ENCODE assay signal across 13 cellular contexts in the genomic region with DNA sequence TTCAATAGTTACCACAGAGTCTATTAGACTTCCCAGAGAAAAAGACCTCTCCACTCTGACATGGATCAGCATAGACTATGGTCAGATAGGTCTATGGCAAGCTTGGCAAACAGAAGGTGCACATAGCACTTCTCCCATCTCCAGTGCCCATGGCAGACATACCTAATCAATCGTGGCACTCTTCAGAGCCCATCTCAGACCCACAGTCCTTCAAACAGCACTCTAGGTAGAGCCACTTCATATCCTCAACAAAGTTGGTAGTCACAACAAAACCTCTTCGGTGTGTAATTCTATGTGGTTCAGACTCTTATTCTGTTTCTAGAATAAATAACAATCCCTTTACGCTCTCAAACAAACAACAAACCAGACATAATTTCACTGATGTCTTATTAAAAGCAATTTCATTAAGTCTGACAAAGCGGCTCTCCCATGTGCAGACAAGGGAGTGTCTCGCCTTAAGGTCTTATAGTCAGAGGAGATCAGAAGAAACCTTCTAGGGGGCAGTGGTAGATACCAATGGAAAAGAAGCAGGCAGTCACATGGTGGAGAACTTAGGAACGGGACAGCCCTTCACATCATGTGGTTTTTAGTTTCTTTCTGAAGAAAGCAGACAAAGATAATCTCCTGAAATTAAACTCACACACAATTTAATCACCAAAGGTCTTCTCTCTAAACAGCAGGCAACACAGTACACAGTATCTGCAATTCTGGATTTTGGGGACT.
A peak's percentile ranks its signal among the peaks of the same experiment; 100 is the strongest.
DNase-seq lines count a peak whose midpoint lies in the region; ATAC-seq, FAIRE-seq and TF ChIP-seq lines count a peak whose summit lies in the region.
"Had no signal": no experiment of that assay in that cellular context is flagged by ENCODE, and none has a peak within 500 bp of the region (broad histone marks: within the 10 kb centered on the region; RNA-seq: fewer than 3 reads in every experiment).

No MANE protein-coding gene starts in this region.

- no peak overlapping the region for H3K9ac ChIP-seq in K562 (ENCODE audit: insufficient read depth in 1 of 2, low read depth in 2 of 2, low read length in 2 of 2)

- H3K36me3 ChIP-seq in K562 (ENCODE audit: control insufficient read depth, insufficient read depth, low read length): peaks cover 12% of the 10 kb centered on the region; the same call in 2 of the 3 replicates
- peaks cover 3 to 13% (median 10%) of the 10 kb centered on the region in 3 experiments for H3K36me3 ChIP-seq in naive thymus-derived CD4-positive, alpha-beta T cell (ENCODE audit: control insufficient read depth in 2 of 3, insufficient read depth in 3 of 3, low read length in 3 of 3)
- H3K36me3 ChIP-seq: colonic mucosa, neutrophil had no signal

- peaks cover 0 to 6% of the 10 kb centered on the region in 2 experiments; a peak in 3 of 5 replicates for H3K4me1 ChIP-seq in K562 (replicated peaks in 1 of 2; ENCODE audit: control insufficient read depth in 2 of 2, insufficient read depth in 2 of 2, low read length in 2 of 2)
- peaks cover 35 to 54% of the 10 kb centered on the region in 2 donors for H3K4me1 ChIP-seq in naive thymus-derived CD4-positive, alpha-beta T cell (ENCODE audit: control insufficient read depth in 2 of 2, insufficient read depth in 2 of 2, low read length in 2 of 2)
- H3K4me1 ChIP-seq: colonic mucosa had no signal

- DNase-seq in ACHN: peak; percentile 33
- DNase-seq in HFFc6: no peak
- DNase-seq in K562 (ENCODE audit: extremely low read depth in 1 of 4, low spot score in 3 of 4): peak in 2 of 4 experiments; percentile 17 to 46
- no peak for DNase-seq in naive thymus-derived CD4-positive, alpha-beta T cell
- no peak for DNase-seq in putamen (ENCODE audit: low spot score)
- no peak for DNase-seq in occipital lobe (lab: John Stamatoyannopoulos, UW)
- DNase-seq in hippocampal formation (lab: John Stamatoyannopoulos, UW): no peak
- no peak for DNase-seq in cardiac septum (ENCODE audit: low spot score)
- DNase-seq: colonic mucosa; NCI-H1092; stimulated activated CD4-positive, alpha-beta T cell treated with anti-CD3 and anti-CD28 coated beads, Interleukin-15, amount 100 ng/mL, for 24 hours had no signal

- peak overlapping the region; percentile 99 for H3K27ac Mint-ChIP-seq in HFFc6
- H3K27ac Mint-ChIP-seq in naive thymus-derived CD4-positive, alpha-beta T cell: peak overlapping the region in 8 of 9 donors; percentile 71 to 93 (median 80)

- no peaks in the 10 kb centered on the region for H4K20me1 ChIP-seq in K562 (replicated peaks; ENCODE audit: control insufficient read depth, insufficient read depth, low read length)

- BruUV-seq in K562 (replicated peaks; lab: Mats Ljungman, UMichigan): no TSS peak

- intact Hi-C loops in K562 (cut with micrococcal nuclease): no loop called here
- intact Hi-C loops in naive thymus-derived CD4-positive, alpha-beta T cell (cut with micrococcal nuclease): no loop called here
- intact Hi-C loops in cardiac septum (cut with DNase I): no loop called here

- TF ChIP-seq EP300 in K562 (IDR thresholded peaks at IDR 0.05; ENCODE audit: low read length): no peak

- no peak overlapping the region for H3K4me2 ChIP-seq in K562 (ENCODE audit: insufficient read depth, low read length)

- H3K9me3 Mint-ChIP-seq in HFFc6: no peaks in the 10 kb centered on the region
- peaks cover 0 to 7% (median 0%) of the 10 kb centered on the region in 11 donors for H3K9me3 Mint-ChIP-seq in naive thymus-derived CD4-positive, alpha-beta T cell

- peaks cover 65% of the 10 kb centered on the region for H3K4me1 Mint-ChIP-seq in HFFc6 (ENCODE audit: low read depth)
- H3K4me1 Mint-ChIP-seq in naive thymus-derived CD4-positive, alpha-beta T cell: peaks cover 56 to 100% (median 94%) of the 10 kb centered on the region in 7 donors

- peak overlapping the region; percentile 39; the same call in 1 of the 2 replicates for H2AFZ ChIP-seq in K562 (ENCODE audit: low read depth, low read length)

- POLR2A ChIA-PET in K562 (lab: Yijun Ruan, JAX): no interaction called here
- POLR2A ChIA-PET in naive thymus-derived CD4-positive, alpha-beta T cell (lab: Charles Lee): interaction anchor here (1.4 kb wide), 1 partner anchor 23 kb away, joined by 3 read pairs; no protein-coding TSS in a partner anchor

- in situ Hi-C loops in ACHN (cut with HindIII; ENCODE audit: low pct_ligation_motif_present, low pct_unique_long_range_greater_than_20kb, low sequenced_read_pairs) (no loop called here), K562 (cut with MboI) (no loop called here)

- no peaks in the 10 kb centered on the region; the same call in 1 of the 2 replicates for H3K27me3 Mint-ChIP-seq in HFFc6 (ENCODE audit: insufficient read depth)
- no peaks in the 10 kb centered on the region for H3K27me3 Mint-ChIP-seq in naive thymus-derived CD4-positive, alpha-beta T cell

- WGBS in K562 (ENCODE audit: insufficient coverage, low coverage, missing lambda C conversion rate): 23% methylated on average over 6 of the region's 6 CpGs

- TF ChIP-seq CTCF in HFFc6 (IDR thresholded peaks at IDR 0.05): no peak
- TF ChIP-seq CTCF in K562 (IDR thresholded peaks at IDR 0.05 in 2 of 3, conservative IDR thresholded peaks at IDR 0.05 in 1 of 3; ENCODE audit: insufficient read depth in 2 of 3, low read depth in 1 of 3, low read length in 3 of 3): no peak

- 0 out of 3 replicates have a peak, but pooled peaks cover 7% of the 10 kb centered on the region for H3K79me2 ChIP-seq in K562 (ENCODE audit: control insufficient read depth, insufficient read depth, low read length)

- H3K36me3 Mint-ChIP-seq in HFFc6 (ENCODE audit: low read depth): peaks cover 1% of the 10 kb centered on the region; the same call in 1 of the 2 replicates
- H3K36me3 Mint-ChIP-seq in naive thymus-derived CD4-positive, alpha-beta T cell: peaks cover 0 to 68% (median 48%) of the 10 kb centered on the region in 5 donors

- H3K9me3 ChIP-seq in K562 (replicated peaks; ENCODE audit: control insufficient read depth, insufficient read depth, low read depth, low read length): no peaks in the 10 kb centered on the region
- H3K9me3 ChIP-seq in naive thymus-derived CD4-positive, alpha-beta T cell (ENCODE audit: control insufficient read depth in 2 of 3, low read length in 3 of 3): no peaks in the 10 kb centered on the region
- H3K9me3 ChIP-seq: colonic mucosa, neutrophil had no signal

- CTCF ChIA-PET in K562 (lab: Yijun Ruan, JAX; ENCODE audit: low intra/inter-chr PET ratio): no interaction called here
- CTCF ChIA-PET in naive thymus-derived CD4-positive, alpha-beta T cell (lab: Charles Lee): interaction anchor here (1.0 kb wide), 1 partner anchor 94 kb away, joined by 3 read pairs; no protein-coding TSS in a partner anchor

- FAIRE-seq in K562 (lab: Jason Lieb, UNC): peak; percentile 29

- peak overlapping the region; percentile 4; the same call in 1 of the 3 replicates for H3K27ac ChIP-seq in K562 (ENCODE audit: extremely low read depth, low read depth, low read length)
- peak overlapping the region; percentile 44 for H3K27ac ChIP-seq in naive thymus-derived CD4-positive, alpha-beta T cell (ENCODE audit: low read depth, low read length)
- H3K27ac ChIP-seq: C4-2B, colonic mucosa, neutrophil had no signal

- no peak overlapping the region for H3K4me3 ChIP-seq in K562
- no peak overlapping the region for H3K4me3 ChIP-seq in naive thymus-derived CD4-positive, alpha-beta T cell (ENCODE audit: low read length)
- H3K4me3 ChIP-seq: colonic mucosa had no signal

- TF ChIP-seq POLR2A in K562 (conservative IDR thresholded peaks at IDR 0.05): no peak

- H3K4me3 Mint-ChIP-seq in HFFc6: peak overlapping the region; percentile 78
- H3K4me3 Mint-ChIP-seq in naive thymus-derived CD4-positive, alpha-beta T cell: peak overlapping the region in 7 of 10 donors; percentile 30 to 65 (median 39)

- peak; percentile 90 for ATAC-seq in K562
- peak; percentile 52 for ATAC-seq in naive thymus-derived CD4-positive, alpha-beta T cell

- H3K27me3 ChIP-seq in K562 (ENCODE audit: control insufficient read depth in 2 of 2, insufficient read depth in 2 of 2, low read length in 2 of 2): no peaks in the 10 kb centered on the region
- no peaks in the 10 kb centered on the region for H3K27me3 ChIP-seq in naive thymus-derived CD4-positive, alpha-beta T cell (ENCODE audit: control insufficient read depth in 2 of 2, insufficient read depth in 2 of 2, low read length in 2 of 2)
- H3K27me3 ChIP-seq: colonic mucosa, neutrophil had no signal

- H3K9me1 ChIP-seq in K562 (ENCODE audit: control insufficient read depth, insufficient read depth, low read length): no peaks in the 10 kb centered on the region

- peak in 1 of 2 experiments; percentile 33; a peak in 1 of 4 replicates for TF ChIP-seq RAD21 in K562 (CRISPR knock-in tag; conservative IDR thresholded peaks at IDR 0.05 in 1 of 2, IDR thresholded peaks at IDR 0.05 in 1 of 2)

TF ChIP-seq in K562, 482 proteins besides CTCF, POLR2A, EP300 and RAD21 (continues in another document):
- no peak for TF ChIP-seq KDM1A (IDR thresholded peaks at IDR 0.05)
- peak; percentile 60; the same call in 1 of the 2 replicates for TF ChIP-seq ZNF766 (CRISPR knock-in tag; conservative IDR thresholded peaks at IDR 0.05)
- TF ChIP-seq, protein P1, sequence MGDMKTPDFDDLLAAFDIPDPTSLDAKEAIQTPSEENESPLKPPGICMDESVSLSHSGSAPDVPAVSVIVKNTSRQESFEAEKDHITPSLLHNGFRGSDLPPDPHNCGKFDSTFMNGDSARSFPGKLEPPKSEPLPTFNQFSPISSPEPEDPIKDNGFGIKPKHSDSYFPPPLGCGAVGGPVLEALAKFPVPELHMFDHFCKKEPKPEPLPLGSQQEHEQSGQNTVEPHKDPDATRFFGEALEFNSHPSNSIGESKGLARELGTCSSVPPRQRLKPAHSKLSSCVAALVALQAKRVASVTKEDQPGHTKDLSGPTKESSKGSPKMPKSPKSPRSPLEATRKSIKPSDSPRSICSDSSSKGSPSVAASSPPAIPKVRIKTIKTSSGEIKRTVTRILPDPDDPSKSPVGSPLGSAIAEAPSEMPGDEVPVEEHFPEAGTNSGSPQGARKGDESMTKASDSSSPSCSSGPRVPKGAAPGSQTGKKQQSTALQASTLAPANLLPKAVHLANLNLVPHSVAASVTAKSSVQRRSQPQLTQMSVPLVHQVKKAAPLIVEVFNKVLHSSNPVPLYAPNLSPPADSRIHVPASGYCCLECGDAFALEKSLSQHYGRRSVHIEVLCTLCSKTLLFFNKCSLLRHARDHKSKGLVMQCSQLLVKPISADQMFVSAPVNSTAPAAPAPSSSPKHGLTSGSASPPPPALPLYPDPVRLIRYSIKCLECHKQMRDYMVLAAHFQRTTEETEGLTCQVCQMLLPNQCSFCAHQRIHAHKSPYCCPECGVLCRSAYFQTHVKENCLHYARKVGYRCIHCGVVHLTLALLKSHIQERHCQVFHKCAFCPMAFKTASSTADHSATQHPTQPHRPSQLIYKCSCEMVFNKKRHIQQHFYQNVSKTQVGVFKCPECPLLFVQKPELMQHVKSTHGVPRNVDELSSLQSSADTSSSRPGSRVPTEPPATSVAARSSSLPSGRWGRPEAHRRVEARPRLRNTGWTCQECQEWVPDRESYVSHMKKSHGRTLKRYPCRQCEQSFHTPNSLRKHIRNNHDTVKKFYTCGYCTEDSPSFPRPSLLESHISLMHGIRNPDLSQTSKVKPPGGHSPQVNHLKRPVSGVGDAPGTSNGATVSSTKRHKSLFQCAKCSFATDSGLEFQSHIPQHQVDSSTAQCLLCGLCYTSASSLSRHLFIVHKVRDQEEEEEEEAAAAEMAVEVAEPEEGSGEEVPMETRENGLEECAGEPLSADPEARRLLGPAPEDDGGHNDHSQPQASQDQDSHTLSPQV (IDR thresholded peaks at IDR 0.05): no peak
